ENCODE assay signal across 1 cellular context in the genomic region with DNA sequence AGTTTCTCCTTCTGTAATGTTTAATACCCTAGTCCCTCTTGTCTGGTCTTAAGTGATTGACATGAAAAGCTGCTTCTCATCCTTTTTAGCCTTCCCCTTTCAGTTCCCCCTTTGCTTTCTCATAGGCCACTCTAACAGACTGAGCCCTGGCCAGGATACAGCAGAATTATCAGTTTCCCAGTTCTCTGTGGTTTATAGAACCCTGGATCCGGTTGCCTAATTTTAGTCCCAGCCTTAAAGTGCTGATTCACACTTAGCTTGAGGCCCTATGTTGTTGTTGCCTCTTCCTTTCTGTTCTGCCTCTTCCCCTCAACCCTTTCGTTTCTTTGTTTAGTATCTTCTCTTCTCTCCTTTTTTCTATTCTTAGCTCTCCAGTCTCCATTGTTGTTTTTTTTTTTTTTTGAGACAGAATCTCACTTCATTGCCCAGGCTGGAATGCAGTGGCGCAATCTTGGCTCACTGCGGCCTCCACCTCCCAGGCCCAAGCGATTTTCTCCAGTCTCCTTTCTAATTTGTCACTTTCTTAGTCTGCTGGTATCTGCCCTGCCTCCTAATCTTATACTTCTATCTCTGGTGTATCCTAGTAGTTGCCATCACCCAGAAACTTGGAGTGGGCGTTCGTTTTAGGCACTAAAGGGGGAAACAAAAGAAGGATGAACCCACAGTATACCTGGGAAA.
TF ChIP-seq lines count a peak whose summit lies in the region.

No MANE protein-coding gene starts in this region.

TF ChIP-seq in SK-N-SH, 30 proteins besides CTCF, POLR2A, EP300 and RAD21 (continued from another document):
- TF ChIP-seq REST (IDR thresholded peaks at IDR 0.05; ENCODE audit: low read depth, low read length): no peak
